In the genomic region with DNA sequence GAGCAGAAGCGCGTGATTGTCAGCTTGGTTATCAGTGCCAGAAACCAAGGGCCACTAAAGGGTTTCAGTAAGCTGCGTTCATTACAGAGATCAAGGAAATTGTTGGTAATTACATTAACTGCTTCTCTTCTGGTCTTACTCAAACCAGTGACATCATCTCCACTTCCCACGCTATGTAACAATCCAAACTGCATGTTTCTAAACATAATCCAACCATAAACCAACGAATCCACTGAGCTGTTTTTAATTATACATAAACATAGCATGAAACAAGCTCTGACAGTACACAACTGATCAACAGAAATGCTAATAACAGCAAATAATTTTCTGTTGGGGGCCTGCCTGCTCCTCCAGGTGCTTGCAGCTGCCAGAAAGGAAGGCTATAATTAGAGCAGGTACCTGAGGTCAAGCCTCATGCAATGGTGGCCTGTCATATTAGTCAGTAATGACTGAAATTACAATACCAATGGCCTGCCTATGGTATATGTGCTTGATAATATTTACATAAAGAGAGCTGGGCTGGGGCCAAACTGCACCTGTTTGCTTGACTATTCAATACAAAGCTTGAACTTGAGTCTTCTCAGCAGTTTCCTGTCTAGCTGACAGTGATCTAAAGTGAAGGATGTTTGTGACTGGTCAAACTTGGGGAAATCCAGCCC, we compare ENCODE assay signal across 8 cellular contexts. TPM values are rescaled to one million over a fixed set of nuclear protein-coding genes. Genes with fewer than 3 reads are reported as not detected.
DNase-seq lines count a peak whose midpoint lies in the region; ATAC-seq, FAIRE-seq and TF ChIP-seq lines count a peak whose summit lies in the region.

No MANE protein-coding gene starts in this region.

- DNase-seq in Caco-2, result no peak
- DNase-seq in GM19238 (ENCODE audit: insufficient read length, low spot score), result peak; percentile 46
- peak; percentile 90 for DNase-seq in NCI-H526 treated with DMSO at 0.1 percent for 48 hours (lab: John Stamatoyannopoulos, UW)
- DNase-seq in activated naive CD4-positive, alpha-beta T cell treated with anti-CD3 and anti-CD28 coated beads, Interleukin-2, amount 50 U/mL, for 72 hours (ENCODE audit: low spot score in 2 of 2), result peak in 1 of 2 donors; percentile 27
- peak in 1 of 2 donors; percentile 25 for DNase-seq in heart right ventricle
- DNase-seq in small intestine, result peak; percentile 73
- DNase-seq in NCI-H2171 treated with DMSO at 0.1 percent for 48 hours (lab: John Stamatoyannopoulos, UW), result no peak

- H3K4me3 ChIP-seq in Caco-2 (ENCODE audit: low read depth, low read length) (no peak overlapping the region; the same call in 1 of the 2 replicates), heart right ventricle (peak overlapping the region in 9 of 10 donors; percentile 28 to 55 (median 49)), small intestine (ENCODE audit: low read depth in 1 of 2, low read length in 2 of 2) (peak overlapping the region in 1 of 2 donors; percentile 6)

- peaks cover 26% of the 10 kb centered on the region for H3K4me1 Mint-ChIP-seq in Caco-2 (ENCODE audit: low read depth, unreplicated experiment)

- H3K36me3 ChIP-seq in Caco-2 (ENCODE audit: control insufficient read depth, insufficient read depth, low read length), result no peaks in the 10 kb centered on the region
- peaks cover 0 to 28% (median 0%) of the 10 kb centered on the region in 9 donors for H3K36me3 ChIP-seq in heart right ventricle
- no peaks in the 10 kb centered on the region for H3K36me3 ChIP-seq in small intestine (ENCODE audit: control insufficient read depth in 2 of 2, insufficient read depth in 2 of 2, low read length in 2 of 2)

- no peaks in the 10 kb centered on the region for H3K27me3 ChIP-seq in Caco-2 (replicated peaks; ENCODE audit: control insufficient read depth, insufficient read depth, low read length)
- H3K27me3 ChIP-seq in heart right ventricle, result no peaks in the 10 kb centered on the region
- no peaks in the 10 kb centered on the region for H3K27me3 ChIP-seq in small intestine (ENCODE audit: control insufficient read depth in 2 of 2, insufficient read depth in 2 of 2, low read length in 2 of 2)

- peak overlapping the region; percentile 91 for H3K27ac Mint-ChIP-seq in Caco-2 (ENCODE audit: unreplicated experiment)
- peak overlapping the region; percentile 76 to 96 for H3K27ac Mint-ChIP-seq in activated naive CD4-positive, alpha-beta T cell treated with anti-CD3 and anti-CD28 coated beads, Interleukin-2, amount 50 U/mL, for 72 hours

- no TSS peak for BruUV-seq in Caco-2 (replicated peaks; lab: Mats Ljungman, UMichigan)

- H3K4me1 ChIP-seq in Caco-2 (peaks cover 46% of the 10 kb centered on the region), heart right ventricle (peaks cover 11 to 65% (median 43%) of the 10 kb centered on the region in 9 donors), small intestine (ENCODE audit: control insufficient read depth in 2 of 2, insufficient read depth in 1 of 2, low read depth in 1 of 2, low read length in 1 of 2) (peaks cover 10 to 16% of the 10 kb centered on the region in 2 donors)

- no peak for FAIRE-seq in small intestine (lab: Jason Lieb, UNC)

- H3K27ac ChIP-seq in heart right ventricle, result peak overlapping the region; percentile 83 to 96 (median 92)
- H3K27ac ChIP-seq in small intestine (ENCODE audit: low read depth in 1 of 2, low read length in 1 of 2), result peak overlapping the region; percentile 92 to 95

- no peak for TF ChIP-seq CTCF in Caco-2 (IDR thresholded peaks at IDR 0.05; ENCODE audit: insufficient read depth in 1 of 2, low read depth in 1 of 2, low read length in 1 of 2, severe bottlenecking in 1 of 2, unreplicated experiment in 1 of 2)
- TF ChIP-seq CTCF in heart right ventricle (IDR thresholded peaks at IDR 0.05), result no peak

- WGBS in heart right ventricle, 2 donors, result 12 to 16% methylated on average over 5 of the region's 5 CpGs
- 7 to 15% (median 7%) methylated on average over 5 of the region's 5 CpGs for WGBS in small intestine, 3 donors

- peak overlapping the region; percentile 69 for H3K4me3 Mint-ChIP-seq in Caco-2 (ENCODE audit: unreplicated experiment)

- H3K9me3 ChIP-seq in Caco-2 (no peaks in the 10 kb centered on the region), heart right ventricle (no peaks in the 10 kb centered on the region), small intestine (ENCODE audit: control insufficient read depth, low read depth) (no peaks in the 10 kb centered on the region)

- POLR2A ChIA-PET in Caco-2 (lab: Charles Lee), result interaction anchor here (1.1 to 1.3 kb wide), 2 partner anchors 18 to 135 kb away, joined by 3 to 5 read pairs; a partner anchor contains a TSS

- no peaks in the 10 kb centered on the region for H3K9me3 Mint-ChIP-seq in Caco-2 (ENCODE audit: unreplicated experiment)
- H3K9me3 Mint-ChIP-seq in activated naive CD4-positive, alpha-beta T cell treated with anti-CD3 and anti-CD28 coated beads, Interleukin-2, amount 50 U/mL, for 72 hours, result no peaks in the 10 kb centered on the region

- CTCF ChIA-PET in Caco-2 (lab: Charles Lee), result interaction anchor here (0.6 to 2.1 kb wide), 2 partner anchors 40 to 101 kb away, joined by 4 to 8 read pairs; a partner anchor contains a TSS

- ATAC-seq in HG03139 (IDR thresholded peaks at IDR 0.05; ENCODE audit: unreplicated experiment) (peak; percentile 85), heart right ventricle (peak; percentile 23 to 72 (median 59))
- ATAC-seq in activated naive CD4-positive, alpha-beta T cell treated with anti-CD3 and anti-CD28 coated beads, Interleukin-2, amount 50 U/mL, for 72 hours, result peak; percentile 77 to 96

- no peaks in the 10 kb centered on the region for H3K27me3 Mint-ChIP-seq in Caco-2 (ENCODE audit: insufficient read depth, unreplicated experiment)

- intact Hi-C loops in Caco-2 (cut with micrococcal nuclease; ENCODE audit: unreplicated experiment), result loop anchor here (1.0 kb wide), 1 partner anchor 18 kb away; no protein-coding TSS in a partner anchor
- intact Hi-C loops in heart right ventricle (cut with DNase I), result loop anchor here in 6 of 10 donors (2.0 to 10.0 kb wide), 3 partner anchors 40 to 98 kb away; a partner anchor contains a TSS

- peaks cover 22% of the 10 kb centered on the region for H3K36me3 Mint-ChIP-seq in Caco-2 (ENCODE audit: insufficient read depth, unreplicated experiment)
- peaks cover 5 to 12% of the 10 kb centered on the region in 2 donors for H3K36me3 Mint-ChIP-seq in activated naive CD4-positive, alpha-beta T cell treated with anti-CD3 and anti-CD28 coated beads, Interleukin-2, amount 50 U/mL, for 72 hours

RNA-seq across cellular contexts. Expression of a gene that starts 40.1 kb away (rescaled TPM):
- 92.1 and 95.9 TPM in 2 replicates for total RNA-seq in Caco-2 (2022)
- 10 to 100 TPM; 53.3 to 64.1 TPM for total RNA-seq in activated naive CD4-positive, alpha-beta T cell treated with anti-CD3 and anti-CD28 coated beads, Interleukin-2, amount 50 U/mL, for 72 hours
- total RNA-seq in heart right ventricle, result 100 to 1,000 TPM in 8 of 10 donors, 10 to 100 TPM in 2; 86.9 to 157 (median 114) TPM
- 10 to 100 TPM; 54.9 to 63.0 TPM for polyA plus RNA-seq in heart right ventricle
- polyA plus RNA-seq in small intestine, result 10 to 100 TPM; 44.3 to 53.5 (median 44.5) TPM

Comparison
In these comparisons a context has a peak if more than half of its experiments do, and no peak if none do; other contexts are left out.
1. DNase-seq: peak in GM19238 (single experiment), NCI-H526 treated with DMSO at 0.1 percent for 48 hours (single experiment) and small intestine (single experiment); none in Caco-2 (0 of 2) and NCI-H2171 treated with DMSO at 0.1 percent for 48 hours (single experiment).
2. Peak in every context shown above with its lines, with median percentiles within 50 percentile points of each other: ATAC-seq.